In genomic region chr5:58582004-58582403, GRCh38 we compare ENCODE assay signal across 10 cellular contexts. TPM values are rescaled to one million over a fixed set of nuclear protein-coding genes. Genes with fewer than 3 reads are reported as not detected.
A peak's percentile ranks its signal among the peaks of the same experiment; 100 is the strongest.
DNase-seq lines count a peak whose midpoint lies in the region; ATAC-seq and TF ChIP-seq lines count a peak whose summit lies in the region.
"Had no signal": no experiment of that assay in that cellular context is flagged by ENCODE, and none has a peak within 500 bp of the region (broad histone marks: within the 10 kb centered on the region; RNA-seq: fewer than 3 reads in every experiment).

No MANE protein-coding gene starts in this region.

- H3K4me1 Mint-ChIP-seq in T-helper 2 cell treated with Interferon-gamma antibody and Interleukin-4, amounts not matched to agents 5 μg/mL and 100 μg/mL, for 36 hours (ENCODE audit: low read depth): peaks cover 14% of the 10 kb centered on the region

- POLR2A ChIA-PET in Panc1 (lab: Charles Lee): no interaction called here

- in situ Hi-C loops in Panc1 (cut with HindIII; ENCODE audit: low pct_unique_long_range_greater_than_20kb, low sequenced_read_pairs): no loop called here

- peaks cover 8% of the 10 kb centered on the region; the same call in 1 of the 2 replicates for H3K4me1 ChIP-seq in Panc1 (ENCODE audit: control insufficient read depth, insufficient read depth, low read length)
- peaks cover 3 to 18% (median 10%) of the 10 kb centered on the region in 3 donors for H3K4me1 ChIP-seq in esophagus squamous epithelium
- no peaks in the 10 kb centered on the region for H3K4me1 ChIP-seq in parathyroid adenoma
- H3K4me1 ChIP-seq: BLaER1 had no signal

- H3K79me2 ChIP-seq in parathyroid adenoma: no peaks in the 10 kb centered on the region

- WGBS in esophagus squamous epithelium, 2 donors: 4 to 5% methylated on average over 16 of the region's 17 CpGs

- no peak overlapping the region for H3K27ac Mint-ChIP-seq in T-helper 2 cell treated with Interferon-gamma antibody and Interleukin-4, amounts not matched to agents 5 μg/mL and 100 μg/mL, for 36 hours

- no peak for DNase-seq in T-helper 2 cell treated with Interferon-gamma antibody and Interleukin-4, amounts not matched to agents 5 μg/mL and 100 μg/mL, for 36 hours (ENCODE audit: low spot score)
- DNase-seq in T-helper 2 cell: no peak
- no peak for DNase-seq in Panc1 (ENCODE audit: low read depth, low spot score)
- no peak for DNase-seq in esophagus squamous epithelium (lab: John Stamatoyannopoulos, UW)
- DNase-seq in activated CD4-positive, CD25-positive, alpha-beta regulatory T cell treated with anti-CD3 and anti-CD28 coated beads, Interleukin-2, amount 50 U/mL, for 72 hours: no peak

- TF ChIP-seq CTCF in Panc1 (IDR thresholded peaks at IDR 0.05): no peak
- TF ChIP-seq CTCF in esophagus squamous epithelium (IDR thresholded peaks at IDR 0.05): no peak
- no peak for TF ChIP-seq CTCF in parathyroid adenoma (IDR thresholded peaks at IDR 0.05)

- H3K9me3 ChIP-seq in Panc1 (ENCODE audit: control insufficient read depth, insufficient read depth, low read depth, low read length) (no peaks in the 10 kb centered on the region), esophagus squamous epithelium (peaks cover 0 to 3% (median 0%) of the 10 kb centered on the region in 3 donors), parathyroid adenoma (ENCODE audit: control insufficient read depth, low read length) (no peaks in the 10 kb centered on the region)

- BruUV-seq in Panc1 (replicated peaks; lab: Mats Ljungman, UMichigan): no TSS peak

- CTCF ChIA-PET in Panc1 (lab: Charles Lee): no interaction called here

- peak overlapping the region; percentile 61 for H3K4me3 Mint-ChIP-seq in T-helper 2 cell treated with Interferon-gamma antibody and Interleukin-4, amounts not matched to agents 5 μg/mL and 100 μg/mL, for 36 hours

- peak overlapping the region; percentile 92 for H3K4me2 ChIP-seq in parathyroid adenoma (ENCODE audit: low read length)

- H3K36me3 ChIP-seq in Panc1 (ENCODE audit: control insufficient read depth, insufficient read depth, low read length) (no peaks in the 10 kb centered on the region), esophagus squamous epithelium (no peaks in the 10 kb centered on the region), parathyroid adenoma (ENCODE audit: control insufficient read depth, insufficient read depth, low read length) (no peaks in the 10 kb centered on the region)
- H3K36me3 ChIP-seq: BLaER1 had no signal

- TF ChIP-seq POLR2A in esophagus squamous epithelium (IDR thresholded peaks at IDR 0.05): no peak

- no peaks in the 10 kb centered on the region for H3K9me3 Mint-ChIP-seq in T-helper 2 cell treated with Interferon-gamma antibody and Interleukin-4, amounts not matched to agents 5 μg/mL and 100 μg/mL, for 36 hours

- no peak overlapping the region for H3K9ac ChIP-seq in parathyroid adenoma
- H3K9ac ChIP-seq: BLaER1 had no signal

- H3K36me3 Mint-ChIP-seq in T-helper 2 cell treated with Interferon-gamma antibody and Interleukin-4, amounts not matched to agents 5 μg/mL and 100 μg/mL, for 36 hours (ENCODE audit: low read depth): no peaks in the 10 kb centered on the region

- intact Hi-C loops in Panc1 (cut with micrococcal nuclease; ENCODE audit: unreplicated experiment): no loop called here
- intact Hi-C loops in esophagus squamous epithelium (cut with DNase I): no loop called here

- H3K27me3 Mint-ChIP-seq in T-helper 2 cell treated with Interferon-gamma antibody and Interleukin-4, amounts not matched to agents 5 μg/mL and 100 μg/mL, for 36 hours (ENCODE audit: low read depth): peaks cover 34% of the 10 kb centered on the region

- H3K27ac ChIP-seq in Panc1 (ENCODE audit: low read length) (no peak overlapping the region), esophagus squamous epithelium (no peak overlapping the region), parathyroid adenoma (peak overlapping the region; percentile 73)
- H3K27ac ChIP-seq: BLaER1 had no signal

- H3K4me3 ChIP-seq in Panc1 (ENCODE audit: low read depth in 2 of 2, low read length in 2 of 2): peak overlapping the region; percentile 68 to 86
- peak overlapping the region; percentile 10 to 64 (median 42) for H3K4me3 ChIP-seq in esophagus squamous epithelium
- H3K4me3 ChIP-seq in parathyroid adenoma (ENCODE audit: low read depth, low read length): peak overlapping the region; percentile 73

- ATAC-seq in Panc1 (no peak), GM19351 (IDR thresholded peaks at IDR 0.05; ENCODE audit: unreplicated experiment) (no peak), GM18511 (IDR thresholded peaks at IDR 0.05; ENCODE audit: unreplicated experiment) (no peak)

- peak overlapping the region; percentile 96 for H2AFZ ChIP-seq in parathyroid adenoma

- peaks cover 30% of the 10 kb centered on the region for H3K27me3 ChIP-seq in Panc1 (ENCODE audit: control insufficient read depth, insufficient read depth, low read length)
- peaks cover 0 to 52% (median 0%) of the 10 kb centered on the region in 4 donors for H3K27me3 ChIP-seq in esophagus squamous epithelium
- no peaks in the 10 kb centered on the region for H3K27me3 ChIP-seq in parathyroid adenoma (ENCODE audit: control insufficient read depth, insufficient read depth, low read length)

RNA-seq across cellular contexts. Expression of gene RAB3C, which starts 0.9 kb away (rescaled TPM):
- total RNA-seq in Panc1 (2021; ENCODE audit: unreplicated experiment) (not detected), esophagus squamous epithelium (under 1 TPM in 3 of 4 donors, not detected in 1; 0.09 to 0.38 (median 0.21) TPM)
- polyA plus RNA-seq in Panc1 (2012; ENCODE audit: insufficient read length): not detected
- total RNA-seq: T-helper 2 cell treated with Interferon-gamma antibody and Interleukin-4, amounts not matched to agents 100 ng/mL and 5 ng/mL, for 36 hours had no signal
